In the genomic region with DNA sequence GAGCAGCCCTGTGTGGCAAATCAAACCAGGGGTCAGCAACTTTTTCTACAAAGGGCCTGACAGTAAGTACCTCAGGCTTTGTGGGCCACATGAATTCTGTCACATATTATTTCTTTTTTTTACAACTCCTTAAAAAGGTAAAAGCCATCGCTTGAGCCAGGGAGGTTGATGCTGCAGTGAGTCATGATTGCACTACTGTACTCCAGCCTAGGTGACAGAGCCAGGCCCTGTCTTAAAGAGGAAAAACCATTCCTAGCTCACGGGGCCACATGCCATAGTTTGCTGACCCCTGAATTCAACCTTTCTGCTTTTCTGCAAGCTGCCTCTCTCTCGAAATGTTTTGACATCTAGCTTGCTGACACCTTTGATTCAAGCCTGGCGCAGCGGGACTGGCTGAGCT, we compare ENCODE assay signal across 2 cellular contexts.
TF ChIP-seq lines count a peak whose summit lies in the region.

No MANE protein-coding gene starts in this region.

TF ChIP-seq in GM23338, 12 proteins besides CTCF, POLR2A, EP300 and RAD21 (continues in another document):
- TF ChIP-seq NANOG (IDR thresholded peaks at IDR 0.05; ENCODE audit: borderline replicate concordance) (no peak), STAT1 (IDR thresholded peaks at IDR 0.05; ENCODE audit: unreplicated experiment) (no peak), EZH2 (IDR thresholded peaks at IDR 0.05; ENCODE audit: low read depth, unreplicated experiment) (no peak), ZNF331 (CRISPR knock-in tag; IDR thresholded peaks at IDR 0.05; ENCODE audit: low read depth) (no peak), POLR2AphosphoS5 (IDR thresholded peaks at IDR 0.05; ENCODE audit: low read depth) (no peak), JUNB (IDR thresholded peaks at IDR 0.05; ENCODE audit: unreplicated experiment) (no peak), ZNF462 (CRISPR knock-in tag; IDR thresholded peaks at IDR 0.05) (no peak), CREB1 (CRISPR knock-in tag; IDR thresholded peaks at IDR 0.05; ENCODE audit: low read depth) (no peak)
- TF ChIP-seq, protein P1, sequence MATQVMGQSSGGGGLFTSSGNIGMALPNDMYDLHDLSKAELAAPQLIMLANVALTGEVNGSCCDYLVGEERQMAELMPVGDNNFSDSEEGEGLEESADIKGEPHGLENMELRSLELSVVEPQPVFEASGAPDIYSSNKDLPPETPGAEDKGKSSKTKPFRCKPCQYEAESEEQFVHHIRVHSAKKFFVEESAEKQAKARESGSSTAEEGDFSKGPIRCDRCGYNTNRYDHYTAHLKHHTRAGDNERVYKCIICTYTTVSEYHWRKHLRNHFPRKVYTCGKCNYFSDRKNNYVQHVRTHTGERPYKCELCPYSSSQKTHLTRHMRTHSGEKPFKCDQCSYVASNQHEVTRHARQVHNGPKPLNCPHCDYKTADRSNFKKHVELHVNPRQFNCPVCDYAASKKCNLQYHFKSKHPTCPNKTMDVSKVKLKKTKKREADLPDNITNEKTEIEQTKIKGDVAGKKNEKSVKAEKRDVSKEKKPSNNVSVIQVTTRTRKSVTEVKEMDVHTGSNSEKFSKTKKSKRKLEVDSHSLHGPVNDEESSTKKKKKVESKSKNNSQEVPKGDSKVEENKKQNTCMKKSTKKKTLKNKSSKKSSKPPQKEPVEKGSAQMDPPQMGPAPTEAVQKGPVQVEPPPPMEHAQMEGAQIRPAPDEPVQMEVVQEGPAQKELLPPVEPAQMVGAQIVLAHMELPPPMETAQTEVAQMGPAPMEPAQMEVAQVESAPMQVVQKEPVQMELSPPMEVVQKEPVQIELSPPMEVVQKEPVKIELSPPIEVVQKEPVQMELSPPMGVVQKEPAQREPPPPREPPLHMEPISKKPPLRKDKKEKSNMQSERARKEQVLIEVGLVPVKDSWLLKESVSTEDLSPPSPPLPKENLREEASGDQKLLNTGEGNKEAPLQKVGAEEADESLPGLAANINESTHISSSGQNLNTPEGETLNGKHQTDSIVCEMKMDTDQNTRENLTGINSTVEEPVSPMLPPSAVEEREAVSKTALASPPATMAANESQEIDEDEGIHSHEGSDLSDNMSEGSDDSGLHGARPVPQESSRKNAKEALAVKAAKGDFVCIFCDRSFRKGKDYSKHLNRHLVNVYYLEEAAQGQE (IDR thresholded peaks at IDR 0.05; ENCODE audit: unreplicated experiment): no peak
- TF ChIP-seq, protein P2, sequence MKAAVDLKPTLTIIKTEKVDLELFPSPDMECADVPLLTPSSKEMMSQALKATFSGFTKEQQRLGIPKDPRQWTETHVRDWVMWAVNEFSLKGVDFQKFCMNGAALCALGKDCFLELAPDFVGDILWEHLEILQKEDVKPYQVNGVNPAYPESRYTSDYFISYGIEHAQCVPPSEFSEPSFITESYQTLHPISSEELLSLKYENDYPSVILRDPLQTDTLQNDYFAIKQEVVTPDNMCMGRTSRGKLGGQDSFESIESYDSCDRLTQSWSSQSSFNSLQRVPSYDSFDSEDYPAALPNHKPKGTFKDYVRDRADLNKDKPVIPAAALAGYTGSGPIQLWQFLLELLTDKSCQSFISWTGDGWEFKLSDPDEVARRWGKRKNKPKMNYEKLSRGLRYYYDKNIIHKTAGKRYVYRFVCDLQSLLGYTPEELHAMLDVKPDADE (IDR thresholded peaks at IDR 0.05): no peak

TF ChIP-seq in HepG2, 621 proteins besides CTCF, POLR2A, EP300 and RAD21:
- TF ChIP-seq ZNF326 (CRISPR knock-in tag; IDR thresholded peaks at IDR 0.05; ENCODE audit: borderline replicate concordance) (no peak), IRX3 (CRISPR knock-in tag; IDR thresholded peaks at IDR 0.05; ENCODE audit: borderline replicate concordance, low read depth) (no peak)
